Comparison of ENCODE assay signal across 19 cellular contexts in genomic region chr10:17386021-17386420, GRCh38.
DNase-seq lines count a peak whose midpoint lies in the region; ATAC-seq, FAIRE-seq and TF ChIP-seq lines count a peak whose summit lies in the region.
"Had no signal": no experiment of that assay in that cellular context is flagged by ENCODE, and none has a peak within 500 bp of the region (broad histone marks: within the 10 kb centered on the region; RNA-seq: fewer than 3 reads in every experiment).

No MANE protein-coding gene starts in this region.

- H3K4me1 ChIP-seq in breast epithelium (peaks cover 0 to 7% of the 10 kb centered on the region in 2 donors), H1 (replicated peaks in 1 of 4; ENCODE audit: control insufficient read depth in 3 of 4, insufficient read depth in 4 of 4, low read length in 3 of 4) (peaks cover 0 to 4% (median 0%) of the 10 kb centered on the region in 4 experiments; a peak in 2 of 7 replicates)
- H3K4me1 ChIP-seq: BLaER1 had no signal

- H3K27ac Mint-ChIP-seq in MCF 10A (ENCODE audit: low read depth, unreplicated experiment), result no peak overlapping the region
- H3K27ac Mint-ChIP-seq: CD8-positive, alpha-beta T cell; HFFc6 had no signal

- H3K4ac ChIP-seq in H1 (replicated peaks; ENCODE audit: insufficient read length, low read depth, low read length), result no peak overlapping the region

- no peaks in the 10 kb centered on the region for H3K23me2 ChIP-seq in H1 (ENCODE audit: low read depth, low read length)

- 0 out of 2 replicates have a peak overlapping the region, but pooled peaks have one; percentile 60 for H2BK12ac ChIP-seq in H1 (ENCODE audit: low read depth, low read length)

- no peak overlapping the region for H3K18ac ChIP-seq in H1 (ENCODE audit: extremely low read depth, low read length)

- peaks cover 7% of the 10 kb centered on the region for H3K4me1 Mint-ChIP-seq in MCF 10A (ENCODE audit: insufficient read depth, unreplicated experiment)

- no peak overlapping the region for H3K9ac ChIP-seq in H1 (replicated peaks in 1 of 4; ENCODE audit: extremely low read depth in 1 of 4, low read depth in 3 of 4, low read length in 3 of 4)
- H3K9ac ChIP-seq: BLaER1, GM23248, KMS-11 had no signal

- no peaks in the 10 kb centered on the region for H3K79me2 ChIP-seq in H1 (ENCODE audit: control insufficient read depth in 1 of 2, insufficient read depth in 2 of 2, low read length in 2 of 2)

- no peak for DNase-seq in breast epithelium (ENCODE audit: low spot score in 2 of 2)
- no peak for DNase-seq in MCF 10A (ENCODE audit: unreplicated experiment)
- DNase-seq in LNCaP clone FGC (ENCODE audit: low read depth), result no peak
- DNase-seq in H1 (ENCODE audit: low read depth in 1 of 2, low spot score in 2 of 2), result no peak
- DNase-seq in NCI-H774 (lab: John Stamatoyannopoulos, UW), result no peak
- no peak for DNase-seq in NCI-H2081 treated with DMSO at 0.1 percent for 48 hours (lab: John Stamatoyannopoulos, UW)
- DNase-seq: 8988T; CD8-positive, alpha-beta T cell; DMS 273 treated with DMSO at 0.1 percent for 48 hours; GM23248; HFFc6 had no signal

- H3K9me3 ChIP-seq in breast epithelium, result no peaks in the 10 kb centered on the region
- no peaks in the 10 kb centered on the region for H3K9me3 ChIP-seq in H1 (ENCODE audit: insufficient read depth in 2 of 2, low read depth in 1 of 2, low read length in 1 of 2)
- H3K9me3 ChIP-seq: BLaER1 had no signal

- H3K27me3 ChIP-seq in breast epithelium (no peaks in the 10 kb centered on the region), H1 (replicated peaks in 1 of 4; ENCODE audit: control insufficient read depth in 3 of 4, extremely low read depth in 1 of 4, insufficient read depth in 3 of 4, low read length in 3 of 4) (no peaks in the 10 kb centered on the region)
- H3K27me3 ChIP-seq: BLaER1 had no signal

- TF ChIP-seq RAD21 in H1 (IDR thresholded peaks at IDR 0.05 in 1 of 2, conservative IDR thresholded peaks at IDR 0.05 in 1 of 2; ENCODE audit: low read depth in 2 of 2, low read length in 2 of 2), result no peak

- CTCF ChIA-PET in MCF 10A (lab: Yijun Ruan, JAX), result interaction anchor here (0.9 kb wide), 1 partner anchor 10 kb away, joined by 3 read pairs; no protein-coding TSS in a partner anchor
- CTCF ChIA-PET in H1 (lab: Charles Lee; ENCODE audit: partially characterized antibody), result interaction anchor here (1.0 to 7.1 kb wide), 3 partner anchors 10 to 24 kb away, joined by 3 to 71 read pairs (median 12); no protein-coding TSS in a partner anchor

- H4K91ac ChIP-seq in H1 (replicated peaks; ENCODE audit: insufficient read length, low read length), result no peak overlapping the region

- BruUV-seq in MCF 10A (replicated peaks; lab: Mats Ljungman, UMichigan), result no TSS peak

- no peak overlapping the region for H4K5ac ChIP-seq in H1 (ENCODE audit: insufficient read length, low read depth, low read length)

- no peak overlapping the region for H2AK5ac ChIP-seq in H1 (ENCODE audit: low read depth, low read length)

- intact Hi-C loops in breast epithelium (cut with DNase I; ENCODE audit: low total_unique reads) (no loop called here), MCF 10A (cut with micrococcal nuclease) (no loop called here)

- H3K36me3 ChIP-seq in breast epithelium (no peaks in the 10 kb centered on the region), H1 (ENCODE audit: control insufficient read depth in 2 of 4, insufficient read depth in 4 of 4, low read length in 3 of 4) (no peaks in the 10 kb centered on the region)
- H3K36me3 ChIP-seq: BLaER1 had no signal

- no peak overlapping the region for H3K4me3 Mint-ChIP-seq in MCF 10A (ENCODE audit: unreplicated experiment)
- H3K4me3 Mint-ChIP-seq: CD8-positive, alpha-beta T cell; HFFc6 had no signal

- no peaks in the 10 kb centered on the region for H3K79me1 ChIP-seq in H1 (ENCODE audit: low read depth, low read length)

- H3K14ac ChIP-seq in H1 (ENCODE audit: insufficient read length), result no peak overlapping the region

- no peak overlapping the region for H3K23ac ChIP-seq in H1 (ENCODE audit: insufficient read length)

- H3K27ac ChIP-seq in breast epithelium (peak overlapping the region; percentile 81 to 85), H1 (ENCODE audit: low read depth, low read length) (no peak overlapping the region)
- H3K27ac ChIP-seq: BLaER1, GM23248, KMS-11 had no signal

- no peak overlapping the region for H3K4me2 ChIP-seq in H1 (ENCODE audit: insufficient read depth in 1 of 2, low read depth in 2 of 2, low read length in 2 of 2)
- H3K4me2 ChIP-seq: BLaER1, KMS-11 had no signal

- POLR2A ChIA-PET in MCF 10A (lab: Yijun Ruan, JAX) (interaction anchor here (0.6 kb wide), 1 partner anchor 663 kb away, joined by 3 read pairs; no protein-coding TSS in a partner anchor), H1 (lab: Charles Lee; ENCODE audit: partially characterized antibody) (no interaction called here)

- FAIRE-seq in H1 (lab: Jason Lieb, UNC), result no peak
- FAIRE-seq: G401.6, GM12891, GM18507, H54 had no signal

- TF ChIP-seq POLR2A in breast epithelium (IDR thresholded peaks at IDR 0.05) (no peak), H1 (IDR thresholded peaks at IDR 0.05; ENCODE audit: control extremely low read depth in 1 of 2, low read depth in 2 of 2, low read length in 2 of 2) (no peak)

- no peaks in the 10 kb centered on the region for H4K20me1 ChIP-seq in H1 (replicated peaks in 1 of 2; ENCODE audit: control insufficient read depth in 1 of 2, insufficient read depth in 2 of 2, low read length in 2 of 2)
- H4K20me1 ChIP-seq: BLaER1 had no signal

- no peak for ATAC-seq in HG03469 (IDR thresholded peaks at IDR 0.05; ENCODE audit: unreplicated experiment)
- ATAC-seq: CD8-positive, alpha-beta T cell; HCT116 had no signal

- no peak overlapping the region for H2BK15ac ChIP-seq in H1 (ENCODE audit: low read length)

- no peak overlapping the region for H2BK5ac ChIP-seq in H1 (ENCODE audit: low read depth, low read length)

- TF ChIP-seq CTCF in breast epithelium (IDR thresholded peaks at IDR 0.05), result no peak
- no peak for TF ChIP-seq CTCF in MCF 10A (IDR thresholded peaks at IDR 0.05; ENCODE audit: unreplicated experiment)
- no peak for TF ChIP-seq CTCF in LNCaP clone FGC (IDR thresholded peaks at IDR 0.05; ENCODE audit: control insufficient read depth, extremely low read depth, insufficient read depth)
- no peak for TF ChIP-seq CTCF in H1 (IDR thresholded peaks at IDR 0.05; ENCODE audit: control extremely low read depth in 1 of 3, insufficient read depth in 1 of 3, low read depth in 1 of 3, low read length in 3 of 3)

- 95% methylated on average over 18 of the region's 18 CpGs; no CpG with 5 or more reads in 1 of the 2 experiments for WGBS in H1 (ENCODE audit: extremely low coverage in 1 of 2, insufficient coverage in 1 of 2, insufficient read length in 1 of 2, insufficient replicate concordance in 2 of 2, low coverage in 1 of 2, low lambda C conversion rate in 2 of 2, missing lambda C conversion rate in 1 of 2), 2 experiments

- H2BK120ac ChIP-seq in H1 (replicated peaks; ENCODE audit: low read depth, low read length), result no peak overlapping the region

- H2AFZ ChIP-seq in H1 (ENCODE audit: low read length), result no peak overlapping the region
- H2AFZ ChIP-seq: GM23248 had no signal

- H3K36me3 Mint-ChIP-seq in MCF 10A (ENCODE audit: insufficient read depth, unreplicated experiment), result no peaks in the 10 kb centered on the region
- H3K36me3 Mint-ChIP-seq: CD8-positive, alpha-beta T cell had no signal

- no peak for TF ChIP-seq EP300 in H1 (IDR thresholded peaks at IDR 0.05; ENCODE audit: borderline replicate concordance in 1 of 2, low read depth in 2 of 2, low read length in 2 of 2)

- H3K27me3 Mint-ChIP-seq in MCF 10A (ENCODE audit: insufficient read depth, unreplicated experiment), result no peaks in the 10 kb centered on the region

- no peak overlapping the region for H2BK20ac ChIP-seq in H1 (ENCODE audit: low read length)

- no peak overlapping the region for H3K4me3 ChIP-seq in breast epithelium
- H3K4me3 ChIP-seq in LNCaP clone FGC (ENCODE audit: low read depth, low read length), result peak overlapping the region; percentile 88
- H3K4me3 ChIP-seq in H1 (ENCODE audit: extremely low read depth in 1 of 4, insufficient read depth in 2 of 4, low read depth in 3 of 4, low read length in 4 of 4), result no peak overlapping the region
- H3K4me3 ChIP-seq: BLaER1, GM23248 had no signal

- no peak overlapping the region for H4K8ac ChIP-seq in H1 (ENCODE audit: extremely low read depth, insufficient read depth, low read length)

- H3K9me3 Mint-ChIP-seq in MCF 10A (ENCODE audit: unreplicated experiment), result peaks cover 6% of the 10 kb centered on the region
- H3K9me3 Mint-ChIP-seq: CD8-positive, alpha-beta T cell; HFFc6 had no signal

- no peak overlapping the region for H3K56ac ChIP-seq in H1 (replicated peaks; ENCODE audit: insufficient read length, low read depth, low read length)

TF ChIP-seq in H1, 55 proteins besides CTCF, POLR2A, EP300 and RAD21 (continues in another document):
- TF ChIP-seq KDM5A (IDR thresholded peaks at IDR 0.05; ENCODE audit: low read length) (no peak), CBX8 (IDR thresholded peaks at IDR 0.05; ENCODE audit: borderline replicate concordance, low read depth, low read length) (no peak), SIX5 (IDR thresholded peaks at IDR 0.05; ENCODE audit: low read depth, low read length) (no peak), SP1 (IDR thresholded peaks at IDR 0.05; ENCODE audit: low read depth, low read length) (no peak), USF2 (IDR thresholded peaks at IDR 0.05; ENCODE audit: low read length) (no peak), ATF2 (IDR thresholded peaks at IDR 0.05; ENCODE audit: low read length) (no peak), TEAD4 (IDR thresholded peaks at IDR 0.05; ENCODE audit: low read depth, low read length) (no peak), MAFK (IDR thresholded peaks at IDR 0.05; ENCODE audit: low read depth, low read length) (no peak), BRCA1 (IDR thresholded peaks at IDR 0.05; ENCODE audit: low read depth, low read length) (no peak)
